8 cellular contexts compared by ENCODE assay signal in the genomic region with DNA sequence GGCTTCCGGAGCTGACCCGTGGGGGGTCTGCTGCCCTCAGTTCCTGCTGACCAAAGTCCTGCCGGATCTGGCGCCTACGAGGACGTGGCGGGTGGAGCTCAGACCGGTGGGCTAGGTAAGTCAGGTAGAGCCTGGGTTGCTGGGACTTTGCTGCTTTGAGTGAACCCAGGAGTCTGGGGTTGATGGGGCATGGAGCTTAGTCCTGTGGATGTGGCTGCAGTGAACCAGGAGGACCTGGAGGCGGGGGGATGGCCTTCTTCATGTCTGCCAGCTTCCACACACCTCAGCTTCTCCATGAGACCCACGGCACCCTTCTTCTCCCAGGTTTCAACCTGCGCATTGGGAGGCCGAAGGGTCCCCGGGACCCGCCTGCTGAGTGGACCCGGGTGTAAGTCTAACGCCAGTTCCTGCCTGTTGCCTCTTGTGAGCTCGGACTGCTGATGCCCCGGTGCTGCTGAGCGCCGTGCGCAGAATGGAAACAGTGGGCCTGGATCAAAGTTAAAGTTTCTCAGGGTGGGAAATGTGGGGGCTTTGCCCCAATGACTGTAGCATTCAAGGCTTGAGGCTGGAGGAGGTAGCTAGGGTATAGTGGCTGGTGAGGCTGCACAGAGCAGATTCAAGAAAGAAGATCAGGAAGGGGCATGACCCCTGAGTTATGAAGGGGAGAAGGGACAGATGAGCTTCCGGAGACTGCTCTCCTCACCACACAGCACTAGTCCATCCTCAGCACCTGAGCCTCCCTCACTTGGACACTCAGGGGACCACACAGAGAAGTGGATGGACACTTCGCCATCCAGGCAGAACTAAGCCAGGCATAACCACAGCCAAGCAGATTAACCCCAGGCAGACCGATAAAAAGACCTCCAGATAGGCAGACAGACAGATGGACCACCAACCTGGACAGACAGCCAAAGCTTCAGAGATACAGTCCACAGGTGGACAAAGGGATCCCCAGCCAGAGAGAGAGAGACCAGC. TPM values are rescaled to one million over a fixed set of nuclear protein-coding genes. Genes with fewer than 3 reads are reported as not detected.
DNase-seq lines count a peak whose midpoint lies in the region; ATAC-seq and TF ChIP-seq lines count a peak whose summit lies in the region.

No MANE protein-coding gene starts in this region.

- H3K27me3 ChIP-seq in OCI-LY3 (ENCODE audit: low read depth, low read length) (no peaks in the 10 kb centered on the region), esophagus (ENCODE audit: control insufficient read depth in 1 of 2, insufficient read depth in 2 of 2, low read length in 2 of 2) (no peaks in the 10 kb centered on the region), prostate gland (replicated peaks; ENCODE audit: insufficient read depth) (no peaks in the 10 kb centered on the region)

- H3K9me3 ChIP-seq in OCI-LY3 (ENCODE audit: insufficient read depth, low read length), result no peaks in the 10 kb centered on the region
- no peaks in the 10 kb centered on the region for H3K9me3 ChIP-seq in esophagus (ENCODE audit: control insufficient read depth in 2 of 2, insufficient read depth in 1 of 2, low read depth in 1 of 2, low read length in 1 of 2)
- no peaks in the 10 kb centered on the region for H3K9me3 ChIP-seq in prostate gland

- H3K27ac ChIP-seq in OCI-LY3 (ENCODE audit: low read length) (peak overlapping the region; percentile 80), esophagus (ENCODE audit: low read depth in 2 of 2, low read length in 1 of 2) (peak overlapping the region; percentile 82 to 86), prostate gland (peak overlapping the region; percentile 81 to 83)

- peaks cover 46% of the 10 kb centered on the region for H3K4me1 ChIP-seq in OCI-LY3 (ENCODE audit: low read length)
- H3K4me1 ChIP-seq in esophagus (ENCODE audit: control insufficient read depth in 2 of 2, insufficient read depth in 2 of 2, low read length in 1 of 2), result peaks cover 2 to 6% of the 10 kb centered on the region in 2 donors
- no peaks in the 10 kb centered on the region for H3K4me1 ChIP-seq in prostate gland (replicated peaks)

- peaks cover 58% of the 10 kb centered on the region for H3K79me2 ChIP-seq in OCI-LY3 (ENCODE audit: low read length)

- TF ChIP-seq CTCF in OCI-LY3 (IDR thresholded peaks at IDR 0.05; ENCODE audit: low read depth, low read length), result no peak
- peak in 1 of 4 experiments; percentile 4 for TF ChIP-seq CTCF in prostate gland (IDR thresholded peaks at IDR 0.05)

- H3K4me2 ChIP-seq in OCI-LY3 (ENCODE audit: low read length), result peak overlapping the region; percentile 97

- peak overlapping the region; percentile 99 for H3K9ac ChIP-seq in OCI-LY3 (ENCODE audit: low read length)

- peaks cover 63% of the 10 kb centered on the region for H3K36me3 ChIP-seq in OCI-LY3 (replicated peaks; ENCODE audit: low read depth, low read length)
- H3K36me3 ChIP-seq in esophagus (ENCODE audit: control insufficient read depth in 2 of 2, insufficient read depth in 2 of 2, low read length in 1 of 2), result peaks cover 2 to 5% of the 10 kb centered on the region in 2 donors
- H3K36me3 ChIP-seq in prostate gland, result no peaks in the 10 kb centered on the region

- H3K4me3 ChIP-seq in OCI-LY3 (ENCODE audit: low read length), result peak overlapping the region; percentile 96
- peak overlapping the region; percentile 66 to 78 for H3K4me3 ChIP-seq in esophagus (ENCODE audit: low read depth in 1 of 2, low read length in 2 of 2)
- H3K4me3 ChIP-seq in prostate gland, result peak overlapping the region; percentile 79 to 83

- H2AFZ ChIP-seq in OCI-LY3 (ENCODE audit: low read depth, low read length), result no peak overlapping the region

- WGBS in esophagus, 2 donors, result 49 to 54% methylated on average over 24 of the region's 24 CpGs
- WGBS in prostate gland, result 51% methylated on average over 24 of the region's 24 CpGs

- intact Hi-C loops in prostate gland (cut with DNase I), result loop anchor here (2.0 to 5.0 kb wide), 2 partner anchors 18 to 36 kb away; no protein-coding TSS in a partner anchor

- peak; percentile 53 for DNase-seq in DMS79 treated with DMSO at 0.1 percent for 48 hours (lab: John Stamatoyannopoulos, UW)
- DNase-seq in DMS79 (lab: John Stamatoyannopoulos, UW), result no peak
- DNase-seq in prostate gland (ENCODE audit: low spot score), result no peak
- DNase-seq in NCI-H524 treated with DMSO at 0.1 percent for 48 hours (lab: John Stamatoyannopoulos, UW), result no peak
- DNase-seq in stimulated activated naive CD4-positive, alpha-beta T cell treated with Interleukin-2 at 50 U/mL for 16 hours (lab: John Stamatoyannopoulos, UW), result no peak

- H4K20me1 ChIP-seq in OCI-LY3 (ENCODE audit: insufficient read depth, low read length), result peaks cover 27% of the 10 kb centered on the region; the same call in 1 of the 2 replicates

- ATAC-seq in GM21786 (IDR thresholded peaks at IDR 0.05; ENCODE audit: unreplicated experiment), result no peak

- TF ChIP-seq POLR2A in prostate gland (IDR thresholded peaks at IDR 0.05), result no peak

RNA-seq across cellular contexts. Expression of gene PTPN18, which starts 17.3 kb away (rescaled TPM):
- polyA plus RNA-seq in esophagus, result 10 to 100 TPM; 20.5 to 32.5 TPM
- total RNA-seq in prostate gland, result 10 to 100 TPM; 37.1 to 93.6 TPM

RNA-seq across cellular contexts. Expression of gene IMP4, which starts 30.4 kb away (rescaled TPM):
- 10 to 100 TPM; 42.7 to 74.4 TPM for polyA plus RNA-seq in esophagus
- total RNA-seq in prostate gland, result 100 to 1,000 TPM in 1 of 2 donors, 10 to 100 TPM in 1; 71.4 to 106 TPM
